Comparison of ENCODE assay signal across 18 cellular contexts in the genomic region with DNA sequence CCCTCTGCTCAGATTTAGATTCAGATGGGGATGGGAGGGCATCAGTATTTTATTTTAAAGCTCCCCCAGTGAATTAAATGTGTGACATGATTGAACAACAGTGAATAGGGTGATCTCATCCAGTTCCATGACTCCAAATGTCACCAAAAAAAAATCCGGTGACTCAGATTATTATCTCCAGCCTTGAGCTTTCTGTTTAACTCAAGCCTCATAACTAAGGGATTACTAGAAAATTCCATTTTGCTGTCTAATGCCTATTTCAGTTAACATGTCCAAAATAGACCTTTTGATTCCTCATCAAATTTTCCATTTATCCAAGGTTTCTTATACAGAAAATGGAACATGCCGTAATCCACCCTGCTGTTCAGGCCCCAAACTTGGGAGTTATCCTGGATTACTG.
DNase-seq lines count a peak whose midpoint lies in the region; ATAC-seq, FAIRE-seq and TF ChIP-seq lines count a peak whose summit lies in the region.
"Had no signal": no experiment of that assay in that cellular context is flagged by ENCODE, and none has a peak within 500 bp of the region (broad histone marks: within the 10 kb centered on the region; RNA-seq: fewer than 3 reads in every experiment).

No MANE protein-coding gene starts in this region.

- ATAC-seq in mucosa of descending colon: no peak

- no peaks in the 10 kb centered on the region for H3K27me3 ChIP-seq in tibial nerve
- H3K27me3 ChIP-seq: pancreas, testis had no signal

- H3K36me3 ChIP-seq in tibial nerve (no peaks in the 10 kb centered on the region), mucosa of descending colon (ENCODE audit: low read depth) (no peaks in the 10 kb centered on the region)
- H3K36me3 ChIP-seq: pancreas had no signal

- no peak for TF ChIP-seq CTCF in fibroblast of mammary gland (conservative IDR thresholded peaks at IDR 0.05; ENCODE audit: control insufficient read depth, insufficient read depth, low read depth, low read length)
- no peak for TF ChIP-seq CTCF in tibial nerve (IDR thresholded peaks at IDR 0.05)
- TF ChIP-seq CTCF in mucosa of descending colon (IDR thresholded peaks at IDR 0.05): no peak

- H3K4me3 ChIP-seq in fibroblast of mammary gland (ENCODE audit: control insufficient read depth, low read depth, low read length) (no peak overlapping the region), skeletal muscle cell (ENCODE audit: low read depth, low read length) (no peak overlapping the region), tibial nerve (no peak overlapping the region), mucosa of descending colon (no peak overlapping the region)
- H3K4me3 ChIP-seq: pancreas, SK-N-MC, testis had no signal

- no peaks in the 10 kb centered on the region for H3K9me3 ChIP-seq in tibial nerve
- H3K9me3 ChIP-seq in mucosa of descending colon: no peaks in the 10 kb centered on the region
- H3K9me3 ChIP-seq: pancreas, testis had no signal

- no peak for TF ChIP-seq POLR2A in tibial nerve (IDR thresholded peaks at IDR 0.05)

- WGBS in tibial nerve, 2 donors: 51 to 53% methylated on average over 2 of the region's 2 CpGs

- intact Hi-C loops in head of caudate nucleus (cut with DNase I): no loop called here
- intact Hi-C loops in mucosa of descending colon (cut with DNase I, micrococcal nuclease): no loop called here

- peak overlapping the region in 1 of 4 donors; percentile 41 for H3K27ac ChIP-seq in tibial nerve
- H3K27ac ChIP-seq: pancreas, SK-N-MC, testis had no signal

- FAIRE-seq in GM19239 (lab: Jason Lieb, UNC): no peak
- FAIRE-seq: G401.6, kidney, pancreas, TTC549 had no signal

- no peak for TF ChIP-seq EP300 in tibial nerve (IDR thresholded peaks at IDR 0.05)

- DNase-seq in EH (ENCODE audit: low read depth) (peak; percentile 88), RKO (ENCODE audit: low spot score) (peak; percentile 30), fibroblast of mammary gland (ENCODE audit: low read depth) (peak; percentile 76), skeletal muscle cell (ENCODE audit: low read depth) (peak; percentile 18), GM19239 (ENCODE audit: insufficient read length, low spot score) (no peak), head of caudate nucleus (no peak), tibial nerve (ENCODE audit: low spot score in 2 of 2) (no peak), mucosa of descending colon (no peak)
- DNase-seq: activated CD4-positive, alpha-beta memory T cell treated with anti-CD3 and anti-CD28 coated beads, Interleukin-2, amount 10 ng/mL, durations not matched to agents 7 days and 5 days; anterior cingulate cortex; kidney; NCI-H1092; NCI-H226; pancreas; testis had no signal

- H3K4me1 ChIP-seq in tibial nerve (no peaks in the 10 kb centered on the region), mucosa of descending colon (ENCODE audit: low read depth) (no peaks in the 10 kb centered on the region)
- H3K4me1 ChIP-seq: pancreas, testis had no signal

Comparison
In these comparisons a context has a peak if more than half of its experiments do, and no peak if none do; other contexts are left out.
1. DNase-seq: peak in EH (single experiment), RKO (single experiment), fibroblast of mammary gland (single experiment) and skeletal muscle cell (single experiment); none in GM19239 (single experiment), head of caudate nucleus (0 of 42), tibial nerve (0 of 2) and mucosa of descending colon (0 of 3).